In the genomic region with DNA sequence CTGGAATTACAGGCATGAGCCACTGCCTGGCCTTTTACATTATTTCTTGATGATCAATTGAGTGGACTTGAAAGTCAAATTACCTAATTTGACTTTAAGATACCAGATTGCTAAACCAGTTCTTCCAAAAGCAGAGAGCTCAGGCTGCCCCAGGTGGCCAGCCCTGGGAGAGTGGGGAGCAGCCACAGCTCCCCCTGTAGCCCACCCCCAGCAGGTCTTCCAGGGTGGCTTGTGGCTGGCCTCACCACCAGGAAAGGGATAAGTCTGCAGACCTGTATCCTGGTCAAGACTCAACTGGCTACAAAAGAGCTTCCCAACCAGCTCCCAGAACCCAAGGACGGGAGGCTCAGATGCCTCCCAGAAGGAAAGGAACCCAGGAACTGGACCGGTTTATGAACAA, we compare ENCODE assay signal across 2 cellular contexts.
TF ChIP-seq lines count a peak whose summit lies in the region.

No MANE protein-coding gene starts in this region.

TF ChIP-seq in HepG2, 621 proteins besides CTCF, POLR2A, EP300 and RAD21 (continued from another document and continues in another):
- TF ChIP-seq HOXA3 (CRISPR knock-in tag; IDR thresholded peaks at IDR 0.05) (no peak), KAT8 (CRISPR knock-in tag; IDR thresholded peaks at IDR 0.05) (no peak), ZFYVE20 (CRISPR knock-in tag; IDR thresholded peaks at IDR 0.05; ENCODE audit: borderline replicate concordance, low read depth) (no peak), ZBTB43 (CRISPR knock-in tag; conservative IDR thresholded peaks at IDR 0.05) (no peak), GLI4 (CRISPR knock-in tag; IDR thresholded peaks at IDR 0.05; ENCODE audit: borderline replicate concordance) (no peak), ARID4A (CRISPR knock-in tag; IDR thresholded peaks at IDR 0.05; ENCODE audit: borderline replicate concordance) (no peak), ZNF672 (CRISPR knock-in tag; IDR thresholded peaks at IDR 0.05) (no peak), ZSCAN25 (CRISPR knock-in tag; IDR thresholded peaks at IDR 0.05) (no peak), PAXIP1 (CRISPR knock-in tag; conservative IDR thresholded peaks at IDR 0.05) (no peak), PPARG (CRISPR knock-in tag; conservative IDR thresholded peaks at IDR 0.05) (no peak), PREB (CRISPR knock-in tag; IDR thresholded peaks at IDR 0.05) (no peak), TEAD2 (CRISPR knock-in tag; IDR thresholded peaks at IDR 0.05) (no peak), BCL6 (CRISPR knock-in tag; IDR thresholded peaks at IDR 0.05) (no peak), ZNF3 (CRISPR knock-in tag; IDR thresholded peaks at IDR 0.05) (no peak), ZNF776 (CRISPR knock-in tag; IDR thresholded peaks at IDR 0.05) (no peak), FOXO4 (CRISPR knock-in tag; conservative IDR thresholded peaks at IDR 0.05) (no peak)

TF ChIP-seq in WTC11, 78 proteins besides CTCF, POLR2A, EP300 and RAD21:
- TF ChIP-seq, protein P1, sequence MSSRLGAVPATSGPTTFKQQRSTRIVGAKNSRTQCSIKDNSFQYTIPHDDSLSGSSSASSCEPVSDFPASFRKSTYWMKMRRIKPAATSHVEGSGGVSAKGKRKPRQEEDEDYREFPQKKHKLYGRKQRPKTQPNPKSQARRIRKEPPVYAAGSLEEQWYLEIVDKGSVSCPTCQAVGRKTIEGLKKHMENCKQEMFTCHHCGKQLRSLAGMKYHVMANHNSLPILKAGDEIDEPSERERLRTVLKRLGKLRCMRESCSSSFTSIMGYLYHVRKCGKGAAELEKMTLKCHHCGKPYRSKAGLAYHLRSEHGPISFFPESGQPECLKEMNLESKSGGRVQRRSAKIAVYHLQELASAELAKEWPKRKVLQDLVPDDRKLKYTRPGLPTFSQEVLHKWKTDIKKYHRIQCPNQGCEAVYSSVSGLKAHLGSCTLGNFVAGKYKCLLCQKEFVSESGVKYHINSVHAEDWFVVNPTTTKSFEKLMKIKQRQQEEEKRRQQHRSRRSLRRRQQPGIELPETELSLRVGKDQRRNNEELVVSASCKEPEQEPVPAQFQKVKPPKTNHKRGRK (CRISPR knock-in tag; IDR thresholded peaks at IDR 0.05; ENCODE audit: borderline replicate concordance), result no peak
- TF ChIP-seq AFF4 (CRISPR knock-in tag; IDR thresholded peaks at IDR 0.05; ENCODE audit: borderline replicate concordance), result no peak
- TF ChIP-seq SMAD3 (CRISPR knock-in tag; IDR thresholded peaks at IDR 0.05; ENCODE audit: borderline replicate concordance), result no peak
- no peak for TF ChIP-seq GRHL2 (CRISPR knock-in tag; IDR thresholded peaks at IDR 0.05; ENCODE audit: insufficient replicate concordance, severe bottlenecking)
- TF ChIP-seq MLX (CRISPR knock-in tag; IDR thresholded peaks at IDR 0.05), result no peak
- TF ChIP-seq TP53 (CRISPR knock-in tag; IDR thresholded peaks at IDR 0.05), result no peak
- TF ChIP-seq ZNF532 (CRISPR knock-in tag; IDR thresholded peaks at IDR 0.05; ENCODE audit: borderline replicate concordance), result no peak
- TF ChIP-seq FOXP4 (CRISPR knock-in tag; IDR thresholded peaks at IDR 0.05), result no peak
- no peak for TF ChIP-seq ESRRA (CRISPR knock-in tag; IDR thresholded peaks at IDR 0.05; ENCODE audit: borderline replicate concordance)
- no peak for TF ChIP-seq ZNF121 (CRISPR knock-in tag; IDR thresholded peaks at IDR 0.05)
- TF ChIP-seq IRF2 (CRISPR knock-in tag; IDR thresholded peaks at IDR 0.05; ENCODE audit: borderline replicate concordance, low read depth), result no peak
- TF ChIP-seq TCF7 (CRISPR knock-in tag; IDR thresholded peaks at IDR 0.05; ENCODE audit: low read depth), result no peak
- TF ChIP-seq, protein P2, sequence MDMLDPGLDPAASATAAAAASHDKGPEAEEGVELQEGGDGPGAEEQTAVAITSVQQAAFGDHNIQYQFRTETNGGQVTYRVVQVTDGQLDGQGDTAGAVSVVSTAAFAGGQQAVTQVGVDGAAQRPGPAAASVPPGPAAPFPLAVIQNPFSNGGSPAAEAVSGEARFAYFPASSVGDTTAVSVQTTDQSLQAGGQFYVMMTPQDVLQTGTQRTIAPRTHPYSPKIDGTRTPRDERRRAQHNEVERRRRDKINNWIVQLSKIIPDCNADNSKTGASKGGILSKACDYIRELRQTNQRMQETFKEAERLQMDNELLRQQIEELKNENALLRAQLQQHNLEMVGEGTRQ (CRISPR knock-in tag; IDR thresholded peaks at IDR 0.05), result no peak
- TF ChIP-seq ZNF423 (CRISPR knock-in tag; IDR thresholded peaks at IDR 0.05), result no peak
- TF ChIP-seq ZNF281 (CRISPR knock-in tag; IDR thresholded peaks at IDR 0.05), result no peak
- TF ChIP-seq, protein P3, sequence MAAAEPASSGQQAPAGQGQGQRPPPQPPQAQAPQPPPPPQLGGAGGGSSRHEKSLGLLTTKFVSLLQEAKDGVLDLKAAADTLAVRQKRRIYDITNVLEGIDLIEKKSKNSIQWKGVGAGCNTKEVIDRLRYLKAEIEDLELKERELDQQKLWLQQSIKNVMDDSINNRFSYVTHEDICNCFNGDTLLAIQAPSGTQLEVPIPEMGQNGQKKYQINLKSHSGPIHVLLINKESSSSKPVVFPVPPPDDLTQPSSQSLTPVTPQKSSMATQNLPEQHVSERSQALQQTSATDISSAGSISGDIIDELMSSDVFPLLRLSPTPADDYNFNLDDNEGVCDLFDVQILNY (CRISPR knock-in tag; IDR thresholded peaks at IDR 0.05), result no peak
- TF ChIP-seq IRF1 (CRISPR knock-in tag; IDR thresholded peaks at IDR 0.05), result no peak
- no peak for TF ChIP-seq ZSCAN18 (CRISPR knock-in tag; IDR thresholded peaks at IDR 0.05)
- TF ChIP-seq ATF6 (CRISPR knock-in tag; IDR thresholded peaks at IDR 0.05), result no peak
